In genomic region chr6:157607317-157608109, GRCh38 we compare ENCODE assay signal across 11 cellular contexts.
DNase-seq lines count a peak whose midpoint lies in the region; ATAC-seq and TF ChIP-seq lines count a peak whose summit lies in the region.
"Had no signal": no experiment of that assay in that cellular context is flagged by ENCODE, and none has a peak within 500 bp of the region (broad histone marks: within the 10 kb centered on the region; RNA-seq: fewer than 3 reads in every experiment).

No MANE protein-coding gene starts in this region.

- no peaks in the 10 kb centered on the region for H3K9me3 ChIP-seq in OCI-LY7 (ENCODE audit: low read length)
- H3K9me3 ChIP-seq: ascending aorta, spleen had no signal

- H4K20me1 ChIP-seq in OCI-LY7 (ENCODE audit: insufficient read depth, low read length) = no peaks in the 10 kb centered on the region

- peak overlapping the region; percentile 10 for H3K4me3 ChIP-seq in OCI-LY7 (ENCODE audit: low read depth, low read length, poor library complexity, severe bottlenecking)
- H3K4me3 ChIP-seq: ascending aorta, spleen had no signal

- H3K4me1 Mint-ChIP-seq in naive B cell (peaks cover 58 to 91% (median 60%) of the 10 kb centered on the region in 3 donors), chondrocyte (ENCODE audit: low read depth) (peaks cover 3% of the 10 kb centered on the region)

- no peaks in the 10 kb centered on the region for H3K9me2 ChIP-seq in OCI-LY7 (ENCODE audit: insufficient read depth, low read length)

- H3K4me2 ChIP-seq in OCI-LY7 (ENCODE audit: low read length) = peak overlapping the region; percentile 59

- H3K4me3 Mint-ChIP-seq in naive B cell (peak overlapping the region in 7 of 8 donors; percentile 42 to 83 (median 76)), chondrocyte (ENCODE audit: unreplicated experiment) (no peak overlapping the region)
- H3K4me3 Mint-ChIP-seq: neural crest cell had no signal

- peak overlapping the region; percentile 66 to 95 (median 89) for H3K27ac Mint-ChIP-seq in naive B cell
- H3K27ac Mint-ChIP-seq in chondrocyte (ENCODE audit: unreplicated experiment) = no peak overlapping the region

- no TSS peak for BruUV-seq in OCI-LY7 (replicated peaks; lab: Mats Ljungman, UMichigan)

- intact Hi-C loops in OCI-LY7 (cut with micrococcal nuclease; ENCODE audit: unreplicated experiment) = loop anchor here (5.0 kb wide), 1 partner anchor 60 kb away; no protein-coding TSS in a partner anchor

- peaks cover 0 to 1% (median 0%) of the 10 kb centered on the region in 7 donors for H3K9me3 Mint-ChIP-seq in naive B cell
- H3K9me3 Mint-ChIP-seq in chondrocyte (ENCODE audit: low read depth) = no peaks in the 10 kb centered on the region
- H3K9me3 Mint-ChIP-seq: neural crest cell had no signal

- peak; percentile 50 for ATAC-seq in HG02763 (IDR thresholded peaks at IDR 0.05; ENCODE audit: unreplicated experiment)
- peak; percentile 99 for ATAC-seq in naive B cell (ENCODE audit: low read depth in 2 of 2)

- no peaks in the 10 kb centered on the region for H3K27me3 Mint-ChIP-seq in naive B cell
- no peaks in the 10 kb centered on the region for H3K27me3 Mint-ChIP-seq in chondrocyte (ENCODE audit: low read depth)

- H3K27ac ChIP-seq in OCI-LY7 (ENCODE audit: low read depth, low read length, poor library complexity, severe bottlenecking) = peak overlapping the region; percentile 36
- H3K27ac ChIP-seq: ascending aorta had no signal

- POLR2A ChIA-PET in OCI-LY7 (lab: Charles Lee) = interaction anchor here (0.9 kb wide), 1 partner anchor 72 kb away, joined by 3 read pairs; no protein-coding TSS in a partner anchor
- POLR2A ChIA-PET in GM10248 (lab: Yijun Ruan, JAX) = no interaction called here

- H3K36me3 Mint-ChIP-seq in naive B cell (no peaks in the 10 kb centered on the region), chondrocyte (ENCODE audit: low read depth) (no peaks in the 10 kb centered on the region)

- H3K4me1 ChIP-seq in OCI-LY7 (ENCODE audit: insufficient read depth, low read length, poor library complexity, severe bottlenecking) = peaks cover 41% of the 10 kb centered on the region
- H3K4me1 ChIP-seq: ascending aorta had no signal

- DNase-seq in GM19238 (ENCODE audit: insufficient read length, low spot score) = peak; percentile 16
- DNase-seq in OCI-LY7 (ENCODE audit: low spot score) = peak; percentile 79
- peak; percentile 44 for DNase-seq in naive B cell
- no peak for DNase-seq in NCI-H2029 (lab: John Stamatoyannopoulos, UW)
- DNase-seq in GM10248 (ENCODE audit: extremely low spot score) = no peak
- no peak for DNase-seq in NCI-H2029 treated with DMSO at 0.1 percent for 48 hours (lab: John Stamatoyannopoulos, UW)
- no peak for DNase-seq in chondrocyte (ENCODE audit: low spot score)
- DNase-seq: spleen had no signal

- TF ChIP-seq CTCF in OCI-LY7 (conservative IDR thresholded peaks at IDR 0.05; ENCODE audit: low read length) = no peak
- no peak for TF ChIP-seq CTCF in GM10248 (IDR thresholded peaks at IDR 0.05; ENCODE audit: control extremely low read depth, extremely low read depth, low read depth, missing control alignments)
- no peak for TF ChIP-seq CTCF in chondrocyte (IDR thresholded peaks at IDR 0.05)

- H3K79me2 ChIP-seq in OCI-LY7 (ENCODE audit: insufficient read depth, low read depth, low read length) = no peaks in the 10 kb centered on the region

- no peak overlapping the region for H2AFZ ChIP-seq in OCI-LY7 (ENCODE audit: low read length)

- CTCF ChIA-PET in OCI-LY7 (lab: Charles Lee; ENCODE audit: unreplicated experiment) (no interaction called here), GM10248 (lab: Yijun Ruan, JAX) (interaction anchor here (1.2 kb wide), 1 partner anchor 10 kb away, joined by 3 read pairs; no protein-coding TSS in a partner anchor)

- no peaks in the 10 kb centered on the region for H3K36me3 ChIP-seq in OCI-LY7 (ENCODE audit: insufficient read depth, low read length)
- H3K36me3 ChIP-seq: ascending aorta had no signal

Comparison
In these comparisons a context has a peak if more than half of its experiments do, and no peak if none do; other contexts are left out.
1. DNase-seq: peak in GM19238 (single experiment), OCI-LY7 (single experiment) and naive B cell (single experiment); none in NCI-H2029 (single experiment), GM10248 (single experiment), NCI-H2029 treated with DMSO at 0.1 percent for 48 hours (single experiment) and chondrocyte (single experiment).